ENCODE assay signal across 11 cellular contexts in the genomic region with DNA sequence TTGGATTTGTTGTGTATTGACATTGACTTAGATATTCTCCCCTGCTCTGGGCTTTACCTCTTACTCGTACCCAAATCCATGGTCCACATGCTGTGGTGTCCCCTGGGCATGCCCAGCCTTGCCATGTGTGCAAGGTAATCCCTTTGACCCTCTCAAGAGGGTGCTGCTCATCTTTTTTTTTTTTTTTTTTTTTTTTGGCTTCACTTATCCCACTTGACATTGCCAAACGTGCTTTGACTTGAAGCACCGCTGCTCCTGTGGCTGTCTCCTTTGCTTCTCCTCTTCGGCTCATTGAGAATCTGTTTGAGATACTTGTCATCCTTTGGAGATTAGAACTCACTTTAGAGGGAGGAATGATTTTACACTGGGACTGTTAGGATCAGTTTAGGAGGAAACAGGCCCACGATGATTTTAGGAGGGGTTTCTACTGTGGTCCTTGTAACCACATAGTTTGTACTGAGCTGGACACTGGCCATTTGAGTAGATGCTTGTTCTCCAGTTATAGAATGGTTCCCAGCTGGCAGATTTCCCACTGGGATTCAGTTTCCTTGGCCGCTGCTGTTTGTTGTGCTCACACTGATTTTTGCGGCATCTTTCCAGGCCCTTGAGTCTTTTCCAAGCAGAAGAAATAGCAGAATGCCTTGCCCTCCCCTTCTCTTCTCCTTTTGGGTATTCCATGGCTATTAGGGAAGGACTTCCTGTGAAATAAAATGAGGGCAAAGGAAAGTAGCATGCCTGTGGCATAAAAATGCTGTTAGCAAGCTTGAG.
A peak's percentile ranks its signal among the peaks of the same experiment; 100 is the strongest.
DNase-seq lines count a peak whose midpoint lies in the region; ATAC-seq and TF ChIP-seq lines count a peak whose summit lies in the region.
"Had no signal": no experiment of that assay in that cellular context is flagged by ENCODE, and none has a peak within 500 bp of the region (broad histone marks: within the 10 kb centered on the region; RNA-seq: fewer than 3 reads in every experiment).

No MANE protein-coding gene starts in this region.

- DNase-seq in NCI-H82 (lab: John Stamatoyannopoulos, UW) (peak; percentile 27), NCI-H82 treated with DMSO at 0.1 percent for 48 hours (lab: John Stamatoyannopoulos, UW; ENCODE audit: unreplicated experiment) (no peak), colonic mucosa (peak; percentile 45), medulla oblongata (ENCODE audit: extremely low spot score) (peak; percentile 77), aorta (peak in 1 of 2 donors; percentile 57), Caco-2 (no peak)
- no peak for DNase-seq in activated naive CD4-positive, alpha-beta T cell treated with anti-CD3 and anti-CD28 coated beads for 36 hours
- DNase-seq: cortex of kidney, T-helper 9 cell had no signal

- H3K4me1 ChIP-seq in colonic mucosa, result no peaks in the 10 kb centered on the region
- peaks cover 2 to 5% of the 10 kb centered on the region in 2 donors for H3K4me1 ChIP-seq in aorta (ENCODE audit: control insufficient read depth in 1 of 2, insufficient read depth in 2 of 2, low read length in 2 of 2)
- H3K4me1 ChIP-seq in Caco-2, result peaks cover 15% of the 10 kb centered on the region

- ATAC-seq in aorta (ENCODE audit: low FRiP score) (peak; percentile 37), GM21390 (IDR thresholded peaks at IDR 0.05; ENCODE audit: unreplicated experiment) (no peak)
- ATAC-seq: K562 had no signal

- 44 to 50% methylated on average over 7 of the region's 7 CpGs for WGBS in aorta, 2 donors

- TF ChIP-seq CTCF in colonic mucosa (IDR thresholded peaks at IDR 0.05) (no peak), Caco-2 (IDR thresholded peaks at IDR 0.05; ENCODE audit: insufficient read depth in 1 of 2, low read depth in 1 of 2, low read length in 1 of 2, severe bottlenecking in 1 of 2, unreplicated experiment in 1 of 2) (no peak)

- BruUV-seq in Caco-2 (replicated peaks; lab: Mats Ljungman, UMichigan), result no TSS peak

- H3K27ac ChIP-seq in colonic mucosa, result no peak overlapping the region
- H3K27ac ChIP-seq in aorta (ENCODE audit: low read depth in 1 of 2, low read length in 2 of 2), result no peak overlapping the region

- intact Hi-C loops in colonic mucosa (cut with DNase I), result no loop called here
- intact Hi-C loops in aorta (cut with DNase I), result no loop called here
- intact Hi-C loops in Caco-2 (cut with micrococcal nuclease; ENCODE audit: unreplicated experiment), result no loop called here
- intact Hi-C loops in activated naive CD4-positive, alpha-beta T cell treated with anti-CD3 and anti-CD28 coated beads for 36 hours (cut with micrococcal nuclease), result no loop called here

- H3K9me3 Mint-ChIP-seq in Caco-2 (ENCODE audit: unreplicated experiment), result no peaks in the 10 kb centered on the region
- no peaks in the 10 kb centered on the region for H3K9me3 Mint-ChIP-seq in activated naive CD4-positive, alpha-beta T cell treated with anti-CD3 and anti-CD28 coated beads for 36 hours

- H3K27me3 ChIP-seq in colonic mucosa, result no peaks in the 10 kb centered on the region
- H3K27me3 ChIP-seq in aorta (ENCODE audit: control insufficient read depth in 1 of 2, insufficient read depth in 2 of 2, low read length in 1 of 2), result no peaks in the 10 kb centered on the region
- H3K27me3 ChIP-seq in Caco-2 (replicated peaks; ENCODE audit: control insufficient read depth, insufficient read depth, low read length), result no peaks in the 10 kb centered on the region

- peaks cover 16% of the 10 kb centered on the region for H3K4me1 Mint-ChIP-seq in Caco-2 (ENCODE audit: low read depth, unreplicated experiment)
- H3K4me1 Mint-ChIP-seq in activated naive CD4-positive, alpha-beta T cell treated with anti-CD3 and anti-CD28 coated beads for 36 hours (ENCODE audit: low read depth), result no peaks in the 10 kb centered on the region

- no peak overlapping the region for H3K4me3 ChIP-seq in colonic mucosa
- no peak overlapping the region for H3K4me3 ChIP-seq in aorta (ENCODE audit: low read length in 2 of 2)
- H3K4me3 ChIP-seq in Caco-2 (ENCODE audit: low read depth, low read length), result no peak overlapping the region
- H3K4me3 ChIP-seq: K562 had no signal

- no peak overlapping the region for H3K4me3 Mint-ChIP-seq in Caco-2 (ENCODE audit: unreplicated experiment)
- H3K4me3 Mint-ChIP-seq in activated naive CD4-positive, alpha-beta T cell treated with anti-CD3 and anti-CD28 coated beads for 36 hours, result no peak overlapping the region

- CTCF ChIA-PET in Caco-2 (lab: Charles Lee), result no interaction called here
- CTCF ChIA-PET in activated naive CD4-positive, alpha-beta T cell treated with anti-CD3 and anti-CD28 coated beads for 36 hours (lab: Charles Lee), result no interaction called here

- no peak overlapping the region for H3K9ac ChIP-seq in colonic mucosa (ENCODE audit: low read depth in 2 of 2, low read length in 2 of 2)

- no peaks in the 10 kb centered on the region for H3K36me3 ChIP-seq in colonic mucosa
- H3K36me3 ChIP-seq in aorta (ENCODE audit: control insufficient read depth in 1 of 2, insufficient read depth in 2 of 2, low read length in 1 of 2), result no peaks in the 10 kb centered on the region
- H3K36me3 ChIP-seq in Caco-2 (ENCODE audit: control insufficient read depth, insufficient read depth, low read length), result no peaks in the 10 kb centered on the region

- H3K27me3 Mint-ChIP-seq in Caco-2 (ENCODE audit: insufficient read depth, unreplicated experiment), result no peaks in the 10 kb centered on the region
- H3K27me3 Mint-ChIP-seq in activated naive CD4-positive, alpha-beta T cell treated with anti-CD3 and anti-CD28 coated beads for 36 hours (ENCODE audit: low read depth), result no peaks in the 10 kb centered on the region

- no peak overlapping the region for H3K27ac Mint-ChIP-seq in Caco-2 (ENCODE audit: unreplicated experiment)
- no peak overlapping the region for H3K27ac Mint-ChIP-seq in activated naive CD4-positive, alpha-beta T cell treated with anti-CD3 and anti-CD28 coated beads for 36 hours

- H3K9me3 ChIP-seq in colonic mucosa (no peaks in the 10 kb centered on the region), aorta (ENCODE audit: control insufficient read depth, low read length) (no peaks in the 10 kb centered on the region), Caco-2 (no peaks in the 10 kb centered on the region)

- H3K36me3 Mint-ChIP-seq in Caco-2 (ENCODE audit: insufficient read depth, unreplicated experiment), result no peaks in the 10 kb centered on the region
- H3K36me3 Mint-ChIP-seq in activated naive CD4-positive, alpha-beta T cell treated with anti-CD3 and anti-CD28 coated beads for 36 hours (ENCODE audit: low read depth), result no peaks in the 10 kb centered on the region

- POLR2A ChIA-PET in Caco-2 (lab: Charles Lee), result no interaction called here

Comparison
In these comparisons a context has a peak if more than half of its experiments do, and no peak if none do; other contexts are left out.
1. DNase-seq: peak in NCI-H82 (single experiment), colonic mucosa (single experiment) and medulla oblongata (single experiment); none in NCI-H82 treated with DMSO at 0.1 percent for 48 hours (single experiment), Caco-2 (0 of 2) and activated naive CD4-positive, alpha-beta T cell treated with anti-CD3 and anti-CD28 coated beads for 36 hours (single experiment).